Comparison of ENCODE assay signal across 8 cellular contexts in the genomic region with DNA sequence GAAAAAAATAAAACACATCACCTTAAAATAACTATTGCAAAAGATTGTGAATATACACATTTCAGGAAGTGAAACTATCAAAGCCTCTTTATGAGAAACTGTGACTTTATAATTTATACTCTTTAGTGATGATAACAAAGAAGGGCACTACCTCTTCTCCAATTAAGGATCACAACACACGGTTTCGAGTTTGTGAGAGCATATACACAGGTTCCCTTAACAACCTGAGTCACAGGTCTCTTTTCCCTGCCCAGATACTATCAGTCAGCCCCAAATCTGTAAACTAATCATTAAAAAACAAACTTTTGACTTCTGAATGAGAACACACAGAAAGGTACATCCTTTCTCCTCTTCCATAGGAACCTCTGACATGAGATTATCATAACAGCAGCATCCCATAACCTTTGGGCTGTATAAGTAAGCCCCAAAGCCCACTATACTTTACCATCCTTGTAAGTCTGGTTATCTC. TPM values are rescaled to one million over a fixed set of nuclear protein-coding genes. Genes with fewer than 3 reads are reported as not detected.
DNase-seq lines count a peak whose midpoint lies in the region; ATAC-seq and TF ChIP-seq lines count a peak whose summit lies in the region.

No MANE protein-coding gene starts in this region.

- peak; percentile 47 for ATAC-seq in HG03139 (IDR thresholded peaks at IDR 0.05; ENCODE audit: unreplicated experiment)
- peak; percentile 63 for ATAC-seq in T-helper 17 cell
- ATAC-seq in lower lobe of right lung = peak; percentile 54 to 70

- H3K36me3 Mint-ChIP-seq in T-helper 17 cell (ENCODE audit: low read depth) (peaks cover 9% of the 10 kb centered on the region), nephron progenitor cell (ENCODE audit: low read depth) (peaks cover 22% of the 10 kb centered on the region)

- no peaks in the 10 kb centered on the region for H3K9me3 Mint-ChIP-seq in nephron progenitor cell

- peaks cover 54% of the 10 kb centered on the region for H3K4me1 Mint-ChIP-seq in T-helper 17 cell
- H3K4me1 Mint-ChIP-seq in nephron progenitor cell = peaks cover 7% of the 10 kb centered on the region

- peak overlapping the region; percentile 67 for H3K4me3 Mint-ChIP-seq in T-helper 17 cell
- no peak overlapping the region for H3K4me3 Mint-ChIP-seq in nephron progenitor cell

- peak overlapping the region; percentile 4 for H3K4me3 ChIP-seq in lower lobe of right lung

- peak; percentile 38 for DNase-seq in stimulated activated CD4-positive, alpha-beta T cell treated with anti-CD3 and anti-CD28 coated beads, Interleukin-4, amount 100 ng/mL, for 24 hours
- DNase-seq in stimulated activated CD4-positive, alpha-beta T cell treated with anti-CD3 and anti-CD28 coated beads, Interleukin-1b, Interleukin-23, amount 100 ng/mL, for 48 hours = no peak
- DNase-seq in T-helper 17 cell (no peak), lower lobe of right lung (no peak), nephron progenitor cell (no peak), NCI-H2171 (lab: John Stamatoyannopoulos, UW) (no peak), dedifferentiated amniotic fluid mesenchymal stem cell (ENCODE audit: extremely low spot score) (no peak)

- H3K27me3 ChIP-seq in lower lobe of right lung (ENCODE audit: low read depth) = no peaks in the 10 kb centered on the region

- intact Hi-C loops in lower lobe of right lung (cut with DNase I) = no loop called here

- peaks cover 14% of the 10 kb centered on the region for H3K36me3 ChIP-seq in lower lobe of right lung

- H3K9me3 ChIP-seq in T-helper 17 cell (ENCODE audit: control insufficient read depth, low read length, poor library complexity, severe bottlenecking) (no peaks in the 10 kb centered on the region), lower lobe of right lung (no peaks in the 10 kb centered on the region)

- H3K27me3 Mint-ChIP-seq in T-helper 17 cell (no peaks in the 10 kb centered on the region), nephron progenitor cell (ENCODE audit: low read depth, poor library complexity) (peaks cover 2% of the 10 kb centered on the region)

- peaks cover 51% of the 10 kb centered on the region for H3K4me1 ChIP-seq in lower lobe of right lung

- H3K27ac ChIP-seq in lower lobe of right lung = peak overlapping the region; percentile 87

- no peak for TF ChIP-seq CTCF in lower lobe of right lung (IDR thresholded peaks at IDR 0.05)
- no peak for TF ChIP-seq CTCF in nephron progenitor cell (IDR thresholded peaks at IDR 0.05)

- H3K27ac Mint-ChIP-seq in T-helper 17 cell = peak overlapping the region; percentile 88
- no peak overlapping the region for H3K27ac Mint-ChIP-seq in nephron progenitor cell

RNA-seq across cellular contexts. Expression of a gene that starts 44.9 kb away (rescaled TPM):
- total RNA-seq in T-helper 17 cell = 10 to 100 TPM; 72.8 to 74.8 TPM
- total RNA-seq in lower lobe of right lung = 52.6 TPM
